1 cellular context compared by ENCODE assay signal in the genomic region with DNA sequence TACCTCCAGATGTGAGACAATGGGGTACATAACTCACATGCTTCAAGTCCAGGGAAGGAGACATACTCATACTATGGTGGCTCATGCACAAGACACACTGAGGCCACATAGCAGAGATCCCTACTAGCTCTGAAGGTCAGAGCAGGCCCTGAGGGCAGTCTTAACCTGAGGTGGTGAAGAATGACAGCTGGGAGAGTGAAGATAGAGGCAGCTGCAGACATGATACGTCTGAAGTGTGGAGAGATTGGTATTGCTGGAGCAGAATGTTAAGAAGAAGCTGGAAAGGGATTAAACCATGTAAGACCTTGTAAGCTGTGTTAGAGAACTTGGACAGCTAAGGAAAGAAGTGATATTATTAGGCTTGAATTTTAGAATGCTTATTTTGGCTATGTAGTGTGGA.
TF ChIP-seq lines count a peak whose summit lies in the region.

No MANE protein-coding gene starts in this region.

TF ChIP-seq in K562, 482 proteins besides CTCF, POLR2A, EP300 and RAD21 (continued from another document and continues in another):
- TF ChIP-seq SIN3B (IDR thresholded peaks at IDR 0.05; ENCODE audit: low read depth) (no peak), ZNF780A (CRISPR knock-in tag; IDR thresholded peaks at IDR 0.05) (no peak), NR3C1 (CRISPR knock-in tag; IDR thresholded peaks at IDR 0.05) (no peak), NCOR1 (IDR thresholded peaks at IDR 0.05) (peak; percentile 91), RBM34 (IDR thresholded peaks at IDR 0.05; ENCODE audit: borderline replicate concordance, insufficient read depth, low read length) (no peak), PTTG1 (tag; IDR thresholded peaks at IDR 0.05; ENCODE audit: low read depth) (no peak), ZNF133 (CRISPR knock-in tag; IDR thresholded peaks at IDR 0.05) (no peak), ATF4 (CRISPR knock-in tag; IDR thresholded peaks at IDR 0.05) (no peak), REST (CRISPR knock-in tag; IDR thresholded peaks at IDR 0.05; ENCODE audit: low read depth) (no peak), TAF15 (IDR thresholded peaks at IDR 0.05; ENCODE audit: low read depth, low read length) (no peak), TCF3 (CRISPR knock-in tag; IDR thresholded peaks at IDR 0.05) (peak; percentile 97), E2F5 (CRISPR knock-in tag; IDR thresholded peaks at IDR 0.05) (no peak), TAF9B (IDR thresholded peaks at IDR 0.05; ENCODE audit: partially characterized antibody) (no peak), CC2D1A (IDR thresholded peaks at IDR 0.05) (peak; percentile 85; the same call in 1 of the 2 replicates), PPARD (CRISPR knock-in tag; IDR thresholded peaks at IDR 0.05) (no peak), ZNF277 (CRISPR knock-in tag; IDR thresholded peaks at IDR 0.05; ENCODE audit: borderline replicate concordance) (no peak), FIP1L1 (IDR thresholded peaks at IDR 0.05; ENCODE audit: low read depth, low read length, poor library complexity, severe bottlenecking) (no peak), HMBOX1 (IDR thresholded peaks at IDR 0.05) (no peak), MXI1 (IDR thresholded peaks at IDR 0.05; ENCODE audit: low read depth, low read length) (no peak), GATA2 (CRISPR knock-in tag; IDR thresholded peaks at IDR 0.05) (peak; percentile 87), ELK1 (CRISPR knock-in tag; IDR thresholded peaks at IDR 0.05) (no peak), CBFA2T3 (IDR thresholded peaks at IDR 0.05) (peak; percentile 96), NFE2 (IDR thresholded peaks at IDR 0.05; ENCODE audit: low read depth) (no peak), MTA1 (IDR thresholded peaks at IDR 0.05; ENCODE audit: borderline replicate concordance) (no peak), HNRNPK (IDR thresholded peaks at IDR 0.05; ENCODE audit: low read depth, low read length, poor library complexity, severe bottlenecking) (no peak), GATAD2A (IDR thresholded peaks at IDR 0.05) (0 out of 2 replicates have a peak, but pooled peaks have one; percentile 50), SFPQ (IDR thresholded peaks at IDR 0.05; ENCODE audit: low read depth, low read length) (no peak), MAFF (IDR thresholded peaks at IDR 0.05; ENCODE audit: low read length) (no peak), ZKSCAN3 (CRISPR knock-in tag; IDR thresholded peaks at IDR 0.05) (no peak), RB1 (IDR thresholded peaks at IDR 0.05; ENCODE audit: low read depth) (no peak), FOXK1 (CRISPR knock-in tag; IDR thresholded peaks at IDR 0.05; ENCODE audit: borderline replicate concordance) (no peak), ZNF785 (CRISPR knock-in tag; IDR thresholded peaks at IDR 0.05) (no peak), ZNF395 (CRISPR knock-in tag; IDR thresholded peaks at IDR 0.05) (no peak), CBX3 (IDR thresholded peaks at IDR 0.05; ENCODE audit: borderline replicate concordance in 1 of 2, low read length in 2 of 2) (peak in 1 of 2 experiments; percentile 75; a peak in 1 of 3 replicates), ZNF253 (CRISPR knock-in tag; conservative IDR thresholded peaks at IDR 0.05) (no peak), ELF2 (CRISPR knock-in tag; IDR thresholded peaks at IDR 0.05) (no peak), FOXJ2 (tag; IDR thresholded peaks at IDR 0.05) (no peak), MTF1 (CRISPR knock-in tag; IDR thresholded peaks at IDR 0.05; ENCODE audit: borderline replicate concordance) (no peak), TCF7 (IDR thresholded peaks at IDR 0.05; ENCODE audit: borderline replicate concordance) (no peak), MYC (IDR thresholded peaks at IDR 0.05; ENCODE audit: low read depth, low read length) (no peak), MYC (CRISPR knock-in tag; IDR thresholded peaks at IDR 0.05; ENCODE audit: borderline replicate concordance, low read depth) (no peak)
- TF ChIP-seq, protein P1, sequence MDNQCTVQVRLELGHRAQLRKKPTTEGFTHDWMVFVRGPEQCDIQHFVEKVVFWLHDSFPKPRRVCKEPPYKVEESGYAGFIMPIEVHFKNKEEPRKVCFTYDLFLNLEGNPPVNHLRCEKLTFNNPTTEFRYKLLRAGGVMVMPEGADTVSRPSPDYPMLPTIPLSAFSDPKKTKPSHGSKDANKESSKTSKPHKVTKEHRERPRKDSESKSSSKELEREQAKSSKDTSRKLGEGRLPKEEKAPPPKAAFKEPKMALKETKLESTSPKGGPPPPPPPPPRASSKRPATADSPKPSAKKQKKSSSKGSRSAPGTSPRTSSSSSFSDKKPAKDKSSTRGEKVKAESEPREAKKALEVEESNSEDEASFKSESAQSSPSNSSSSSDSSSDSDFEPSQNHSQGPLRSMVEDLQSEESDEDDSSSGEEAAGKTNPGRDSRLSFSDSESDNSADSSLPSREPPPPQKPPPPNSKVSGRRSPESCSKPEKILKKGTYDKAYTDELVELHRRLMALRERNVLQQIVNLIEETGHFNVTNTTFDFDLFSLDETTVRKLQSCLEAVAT (IDR thresholded peaks at IDR 0.05) = 0 out of 4 replicates have a peak, but pooled peaks of 1 of the 2 experiments have one; percentile 23
- TF ChIP-seq, protein P2, sequence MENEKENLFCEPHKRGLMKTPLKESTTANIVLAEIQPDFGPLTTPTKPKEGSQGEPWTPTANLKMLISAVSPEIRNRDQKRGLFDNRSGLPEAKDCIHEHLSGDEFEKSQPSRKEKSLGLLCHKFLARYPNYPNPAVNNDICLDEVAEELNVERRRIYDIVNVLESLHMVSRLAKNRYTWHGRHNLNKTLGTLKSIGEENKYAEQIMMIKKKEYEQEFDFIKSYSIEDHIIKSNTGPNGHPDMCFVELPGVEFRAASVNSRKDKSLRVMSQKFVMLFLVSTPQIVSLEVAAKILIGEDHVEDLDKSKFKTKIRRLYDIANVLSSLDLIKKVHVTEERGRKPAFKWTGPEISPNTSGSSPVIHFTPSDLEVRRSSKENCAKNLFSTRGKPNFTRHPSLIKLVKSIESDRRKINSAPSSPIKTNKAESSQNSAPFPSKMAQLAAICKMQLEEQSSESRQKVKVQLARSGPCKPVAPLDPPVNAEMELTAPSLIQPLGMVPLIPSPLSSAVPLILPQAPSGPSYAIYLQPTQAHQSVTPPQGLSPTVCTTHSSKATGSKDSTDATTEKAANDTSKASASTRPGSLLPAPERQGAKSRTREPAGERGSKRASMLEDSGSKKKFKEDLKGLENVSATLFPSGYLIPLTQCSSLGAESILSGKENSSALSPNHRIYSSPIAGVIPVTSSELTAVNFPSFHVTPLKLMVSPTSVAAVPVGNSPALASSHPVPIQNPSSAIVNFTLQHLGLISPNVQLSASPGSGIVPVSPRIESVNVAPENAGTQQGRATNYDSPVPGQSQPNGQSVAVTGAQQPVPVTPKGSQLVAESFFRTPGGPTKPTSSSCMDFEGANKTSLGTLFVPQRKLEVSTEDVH (IDR thresholded peaks at IDR 0.05; ENCODE audit: low read depth, partially characterized antibody) = no peak
